Comparison of ENCODE assay signal across 16 cellular contexts in the genomic region with DNA sequence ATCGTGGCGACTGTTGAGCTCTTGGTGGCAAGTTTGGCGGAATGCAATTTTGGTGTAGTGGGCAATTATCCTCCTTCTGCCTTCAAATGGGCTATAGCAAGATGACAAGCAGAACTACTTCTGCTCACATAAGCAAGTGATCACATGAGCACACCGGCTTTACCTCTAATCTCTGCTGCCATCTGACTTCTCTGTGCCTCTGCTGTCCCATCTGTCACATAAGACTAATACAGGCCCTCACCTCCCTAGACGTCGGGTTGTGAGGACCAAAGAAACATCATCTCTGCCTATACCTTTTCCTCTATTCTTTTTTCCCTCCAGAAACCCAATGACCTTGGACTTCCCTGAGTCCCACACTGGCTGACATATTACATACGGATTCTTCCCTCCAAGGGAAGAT. TPM values are rescaled to one million over a fixed set of nuclear protein-coding genes. Genes with fewer than 3 reads are reported as not detected.
DNase-seq lines count a peak whose midpoint lies in the region; ATAC-seq and TF ChIP-seq lines count a peak whose summit lies in the region.
"Had no signal": no experiment of that assay in that cellular context is flagged by ENCODE, and none has a peak within 500 bp of the region (broad histone marks: within the 10 kb centered on the region; RNA-seq: fewer than 3 reads in every experiment).

No MANE protein-coding gene starts in this region.

- peak overlapping the region; percentile 43; the same call in 1 of the 2 replicates for H2AK5ac ChIP-seq in IMR-90 (ENCODE audit: low read depth, low read length)

- no peak overlapping the region for H2BK15ac ChIP-seq in IMR-90 (ENCODE audit: low read depth, low read length)

- intact Hi-C loops in IMR-90 (cut with micrococcal nuclease): no loop called here
- intact Hi-C loops in gastrocnemius medialis (cut with DNase I; ENCODE audit: low total_unique reads): no loop called here
- intact Hi-C loops in heart left ventricle (cut with DNase I): no loop called here

- dilution Hi-C loops in IMR-90 (cut with HindIII; ENCODE audit: low sequenced_read_pairs, unreplicated experiment): no loop called here

- H3K4me2 ChIP-seq in IMR-90 (ENCODE audit: low read depth, low read length): no peak overlapping the region
- H3K4me2 ChIP-seq: A549 had no signal

- TF ChIP-seq CTCF in IMR-90 (conservative IDR thresholded peaks at IDR 0.05; ENCODE audit: low read depth, low read length) (no peak), WERI-Rb-1 (IDR thresholded peaks at IDR 0.05; ENCODE audit: low read depth, low read length) (no peak), gastrocnemius medialis (IDR thresholded peaks at IDR 0.05 in 4 of 5, conservative IDR thresholded peaks at IDR 0.05 in 1 of 5) (no peak), heart left ventricle (IDR thresholded peaks at IDR 0.05) (no peak)

- H3K4me3 ChIP-seq in IMR-90 (ENCODE audit: insufficient read depth, low read depth, low read length) (no peak overlapping the region), WERI-Rb-1 (ENCODE audit: low read depth, low read length) (no peak overlapping the region), gastrocnemius medialis (no peak overlapping the region), heart left ventricle (no peak overlapping the region)
- H3K4me3 ChIP-seq: A549 had no signal

- in situ Hi-C loops in IMR-90 (cut with MboI; ENCODE audit: low sequenced_read_pairs) (loop anchor here (25.0 kb wide), 1 partner anchor 1077 kb away; the partner anchor contains the start of gene DYNLT1), gastrocnemius medialis (cut with MboI; ENCODE audit: low sequenced_read_pairs in 4 of 4) (no loop called here)

- no peak overlapping the region for H4K5ac ChIP-seq in IMR-90 (ENCODE audit: low read depth, low read length)

- H3K4me1 ChIP-seq in IMR-90 (ENCODE audit: control insufficient read depth, insufficient read depth, low read length) (peaks cover 12% of the 10 kb centered on the region), gastrocnemius medialis (peaks cover 20 to 41% of the 10 kb centered on the region in 2 donors), heart left ventricle (peaks cover 4 to 43% (median 23%) of the 10 kb centered on the region in 12 donors)
- H3K4me1 ChIP-seq: BE2C, Caco-2 had no signal

- no peak overlapping the region for H2AFZ ChIP-seq in IMR-90 (replicated peaks; ENCODE audit: low read length, poor library complexity)

- H3K9me3 ChIP-seq in IMR-90 (ENCODE audit: control insufficient read depth, insufficient read depth, low read length) (no peaks in the 10 kb centered on the region), WERI-Rb-1 (ENCODE audit: severe bottlenecking) (no peaks in the 10 kb centered on the region), gastrocnemius medialis (no peaks in the 10 kb centered on the region), heart left ventricle (no peaks in the 10 kb centered on the region)
- H3K9me3 ChIP-seq: A549, BE2C, Caco-2 had no signal

- H2BK5ac ChIP-seq in IMR-90 (ENCODE audit: low read depth, low read length, poor library complexity, severe bottlenecking): no peak overlapping the region

- no TSS peak for BruUV-seq in IMR-90 (replicated peaks; lab: Mats Ljungman, UMichigan)

- H3K27me3 ChIP-seq in IMR-90 (ENCODE audit: control insufficient read depth, insufficient read depth, low read length) (no peaks in the 10 kb centered on the region), WERI-Rb-1 (ENCODE audit: insufficient read depth, low read depth, severe bottlenecking) (no peaks in the 10 kb centered on the region), gastrocnemius medialis (no peaks in the 10 kb centered on the region), heart left ventricle (no peaks in the 10 kb centered on the region)
- H3K27me3 ChIP-seq: BE2C had no signal

- H2AK9ac ChIP-seq in IMR-90 (replicated peaks; ENCODE audit: low read depth, low read length, poor library complexity): peak overlapping the region; percentile 23

- no peak for TF ChIP-seq RAD21 in IMR-90 (IDR thresholded peaks at IDR 0.05; ENCODE audit: low read length)

- H2BK20ac ChIP-seq in IMR-90 (ENCODE audit: low read depth, low read length): no peak overlapping the region

- ATAC-seq in IMR-90 (ENCODE audit: low read depth) (no peak), gastrocnemius medialis (no peak), heart left ventricle (no peak)
- ATAC-seq: A549 had no signal

- TF ChIP-seq POLR2A in IMR-90 (IDR thresholded peaks at IDR 0.05; ENCODE audit: low read depth, low read length): no peak
- TF ChIP-seq POLR2A in gastrocnemius medialis (IDR thresholded peaks at IDR 0.05): no peak
- no peak for TF ChIP-seq POLR2A in heart left ventricle (IDR thresholded peaks at IDR 0.05)

- no peak overlapping the region for H3K14ac ChIP-seq in IMR-90 (replicated peaks; ENCODE audit: low read depth, low read length)

- H3K27ac ChIP-seq in IMR-90 (ENCODE audit: insufficient read depth, low read length) (no peak overlapping the region), WERI-Rb-1 (peak overlapping the region; percentile 59), gastrocnemius medialis (peak overlapping the region in 3 of 4 donors; percentile 93 to 97 (median 94)), heart left ventricle (peak overlapping the region in 2 of 12 donors; percentile 1 to 90)
- H3K27ac ChIP-seq: A549 had no signal

- no peak overlapping the region for H3K18ac ChIP-seq in IMR-90 (ENCODE audit: low read depth, low read length)

- H4K20me1 ChIP-seq in IMR-90 (ENCODE audit: insufficient read depth, low read length): 0 out of 2 replicates have a peak, but pooled peaks cover 3% of the 10 kb centered on the region

- no peak overlapping the region for H4K8ac ChIP-seq in IMR-90 (ENCODE audit: low read depth in 2 of 2, low read length in 2 of 2)

- H4K91ac ChIP-seq in IMR-90 (ENCODE audit: insufficient read depth, low read depth, low read length): no peak overlapping the region

- H3K56ac ChIP-seq in IMR-90 (ENCODE audit: extremely low read depth, insufficient read depth, low read length): no peak overlapping the region

- H3K4ac ChIP-seq in IMR-90 (ENCODE audit: low read depth, low read length): no peak overlapping the region

- CTCF ChIA-PET in IMR-90 (lab: Yijun Ruan, JAX): no interaction called here

- POLR2A ChIA-PET in IMR-90 (lab: Charles Lee; ENCODE audit: unreplicated experiment): interaction anchor here (0.6 kb wide), 1 partner anchor 12 kb away, joined by 4 read pairs; no protein-coding TSS in a partner anchor

- H3K9me1 ChIP-seq in IMR-90 (ENCODE audit: insufficient read depth, low read length): peaks cover 10% of the 10 kb centered on the region

- peak; percentile 70 for DNase-seq in D341Med (ENCODE audit: low spot score)
- no peak for DNase-seq in IMR-90
- peak; percentile 71 for DNase-seq in WERI-Rb-1
- DNase-seq in gastrocnemius medialis: no peak
- no peak for DNase-seq in DMS53 treated with DMSO at 0.1 percent for 48 hours (lab: John Stamatoyannopoulos, UW; ENCODE audit: unreplicated experiment)
- no peak for DNase-seq in heart left ventricle
- DNase-seq in NCI-H446 (lab: John Stamatoyannopoulos, UW): no peak
- DNase-seq: BE2C; Caco-2; CD8-positive, alpha-beta memory T cell; DMS153; DND-41; GDM1; GOT3; H9 had no signal

- H3K23ac ChIP-seq in IMR-90 (ENCODE audit: low read depth, low read length): no peak overlapping the region

- H2BK120ac ChIP-seq in IMR-90 (ENCODE audit: low read depth, low read length): no peak overlapping the region

- H3K36me3 ChIP-seq in IMR-90 (ENCODE audit: control insufficient read depth, insufficient read depth, low read length): no peaks in the 10 kb centered on the region
- H3K36me3 ChIP-seq in WERI-Rb-1: peaks cover 3% of the 10 kb centered on the region; the same call in 1 of the 2 replicates
- H3K36me3 ChIP-seq in gastrocnemius medialis: no peaks in the 10 kb centered on the region
- no peaks in the 10 kb centered on the region for H3K36me3 ChIP-seq in heart left ventricle
- H3K36me3 ChIP-seq: BE2C had no signal

- no peak overlapping the region for H3K9ac ChIP-seq in IMR-90 (ENCODE audit: low read depth, low read length)

- H3K79me1 ChIP-seq in IMR-90 (ENCODE audit: low read depth in 1 of 2, low read length in 2 of 2): peaks cover 17 to 45% of the 10 kb centered on the region in 2 experiments

- 78% methylated on average over 1 of the region's 7 CpGs; no CpG with 5 or more reads in 1 of the 2 experiments for WGBS in IMR-90 (ENCODE audit: extremely low coverage in 2 of 2, insufficient read length in 1 of 2), 2 experiments
- 86 to 94% (median 88%) methylated on average over 7 of the region's 7 CpGs for WGBS in heart left ventricle, 4 donors

TF ChIP-seq in IMR-90, 13 proteins besides CTCF, POLR2A, EP300 and RAD21 (continues in another document):
- no peak for TF ChIP-seq RFX5 (IDR thresholded peaks at IDR 0.05; ENCODE audit: low read depth, low read length)
- TF ChIP-seq SMC3 (IDR thresholded peaks at IDR 0.05; ENCODE audit: low read depth, low read length): no peak
- no peak for TF ChIP-seq MAFK (IDR thresholded peaks at IDR 0.05; ENCODE audit: low read depth, low read length)
- no peak for TF ChIP-seq NFE2L2 (IDR thresholded peaks at IDR 0.05; ENCODE audit: low read depth, low read length)
- TF ChIP-seq MAZ (IDR thresholded peaks at IDR 0.05; ENCODE audit: borderline replicate concordance, low read depth, low read length): no peak
- TF ChIP-seq MXI1 (IDR thresholded peaks at IDR 0.05; ENCODE audit: borderline replicate concordance, low read depth, low read length): no peak
- TF ChIP-seq BHLHE40 (IDR thresholded peaks at IDR 0.05; ENCODE audit: low read depth, low read length): no peak

RNA-seq across cellular contexts. Expression of gene WTAP, which starts 13.3 kb away (rescaled TPM):
- total RNA-seq in IMR-90 (2012; rRNA removed) (92.3 and 124 TPM in 2 replicates), gastrocnemius medialis (100 to 1,000 TPM; 147 to 238 (median 193) TPM), heart left ventricle (10 to 100 TPM; 39.0 to 70.2 (median 48.2) TPM)
- polyA plus RNA-seq in IMR-90 (2012; rRNA removed) (20.1 and 30.2 TPM in 2 replicates), heart left ventricle (10 to 100 TPM; 30.7 to 75.3 TPM)
- 6.5 and 6.6 TPM in 2 replicates for polyA plus RNA-seq in IMR-90 (2012; cell fraction: cytosol; rRNA removed)
- 3.8 and 25.2 TPM in 2 replicates for polyA plus RNA-seq in IMR-90 (2012; cell fraction: nucleus; rRNA removed; ENCODE audit: low replicate concordance)

RNA-seq across cellular contexts. Expression of gene SOD2, which starts 20.9 kb away (rescaled TPM):
- 243 TPM in 2 replicates for total RNA-seq in IMR-90 (2012; rRNA removed)
- polyA plus RNA-seq in IMR-90 (2012; rRNA removed): 102 and 173 TPM in 2 replicates
- polyA plus RNA-seq in IMR-90 (2012; cell fraction: cytosol; rRNA removed): 93.7 and 177 TPM in 2 replicates
- 48.2 and 96.3 TPM in 2 replicates for polyA plus RNA-seq in IMR-90 (2012; cell fraction: nucleus; rRNA removed; ENCODE audit: low replicate concordance)
- total RNA-seq in gastrocnemius medialis: over 10,000 TPM; 10,850 to 22,513 (median 13,452) TPM
- total RNA-seq in heart left ventricle: 1,000 to 10,000 TPM in 1 of 9 donors, 100 to 1,000 TPM in 8; 599 to 1,000 (median 741) TPM
- 100 to 1,000 TPM; 263 to 459 TPM for polyA plus RNA-seq in heart left ventricle

RNA-seq across cellular contexts. Expression of gene ACAT2, which starts 47.9 kb away (rescaled TPM):
- total RNA-seq in IMR-90 (2012; rRNA removed) (45.2 and 50.3 TPM in 2 replicates), gastrocnemius medialis (1 to 10 TPM in 2 of 4 donors, under 1 TPM in 2; 0.59 to 4.6 (median 2.4) TPM), heart left ventricle (1 to 10 TPM; 1.3 to 9.9 (median 7.3) TPM)
- polyA plus RNA-seq in IMR-90 (2012; rRNA removed) (29.2 and 30.5 TPM in 2 replicates), heart left ventricle (10 to 100 TPM in 1 of 2 donors, 1 to 10 TPM in 1; 2.8 to 18.1 TPM)
- 8.8 and 15.7 TPM in 2 replicates for polyA plus RNA-seq in IMR-90 (2012; cell fraction: cytosol; rRNA removed)
- 4.2 and 15.3 TPM in 2 replicates for polyA plus RNA-seq in IMR-90 (2012; cell fraction: nucleus; rRNA removed; ENCODE audit: low replicate concordance)

Comparison
In these comparisons a context has a peak if more than half of its experiments do, and no peak if none do; other contexts are left out.
1. DNase-seq: peak in D341Med (single experiment) and WERI-Rb-1 (single experiment); none in IMR-90 (single experiment), gastrocnemius medialis (0 of 2), DMS53 treated with DMSO at 0.1 percent for 48 hours (single experiment), heart left ventricle (0 of 5) and NCI-H446 (0 of 2).
2. RNA of gene SOD2, which starts 20.9 kb away (total RNA-seq): 10,850 to 22,513 TPM in gastrocnemius medialis; 599 to 1,000 TPM in heart left ventricle and 243 TPM in IMR-90; every median in the first group is over 10 times any median in the second.